10 cellular contexts compared by ENCODE assay signal in the genomic region with DNA sequence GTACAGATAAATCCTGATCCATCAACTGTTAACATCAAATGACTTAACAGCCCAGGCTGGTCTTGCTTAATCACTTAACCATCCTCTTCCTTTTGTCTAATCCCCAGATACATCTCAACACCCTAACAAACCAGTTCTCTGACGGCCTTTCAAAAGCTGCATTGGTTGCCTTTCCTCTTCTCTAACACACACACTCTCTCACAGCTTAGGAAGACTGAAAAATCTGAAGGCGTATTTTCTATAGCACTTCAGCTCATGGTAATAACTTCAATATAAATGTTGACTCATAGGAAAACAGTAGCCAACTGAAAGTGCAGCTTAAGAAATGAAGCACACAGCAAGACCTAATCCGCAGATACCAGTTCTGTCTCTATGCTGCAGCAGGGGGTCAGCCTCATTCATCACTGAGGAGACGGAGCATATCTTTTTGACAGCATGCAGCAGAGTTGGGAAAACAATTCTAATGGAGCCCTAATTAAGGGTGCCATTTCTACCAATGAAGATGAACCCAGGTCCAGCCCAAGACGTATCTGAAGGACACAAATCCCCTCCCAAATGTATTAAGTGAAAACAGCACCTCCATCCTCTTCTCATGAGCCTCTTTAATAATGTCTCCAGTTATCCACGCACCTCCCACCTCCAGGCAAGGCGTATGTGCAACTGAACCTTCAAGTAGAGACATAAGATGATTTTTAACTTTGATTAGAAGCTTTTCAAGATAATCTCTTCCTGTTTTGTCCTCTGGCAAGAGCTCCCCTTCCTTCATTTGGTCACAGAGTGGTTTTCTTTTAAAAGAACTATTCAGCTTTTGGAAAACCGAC.
DNase-seq lines count a peak whose midpoint lies in the region; ATAC-seq, FAIRE-seq and TF ChIP-seq lines count a peak whose summit lies in the region.
"Had no signal": no experiment of that assay in that cellular context is flagged by ENCODE, and none has a peak within 500 bp of the region (broad histone marks: within the 10 kb centered on the region; RNA-seq: fewer than 3 reads in every experiment).

No MANE protein-coding gene starts in this region.

- H3K9me3 ChIP-seq in SK-N-MC (ENCODE audit: low read depth, low read length): no peaks in the 10 kb centered on the region
- no peaks in the 10 kb centered on the region for H3K9me3 ChIP-seq in pancreas

- H3K4me3 ChIP-seq in SK-N-MC (peak overlapping the region; percentile 66), pancreas (peak overlapping the region in 1 of 4 donors; percentile 17)

- no peak for FAIRE-seq in pancreas (lab: Jason Lieb, UNC)

- H3K4me1 ChIP-seq in pancreas: peaks cover 0 to 8% (median 0%) of the 10 kb centered on the region in 3 donors

- ATAC-seq in GM19324 (IDR thresholded peaks at IDR 0.05; ENCODE audit: low FRiP score, unreplicated experiment) (peak; percentile 24), HG02870 (IDR thresholded peaks at IDR 0.05; ENCODE audit: unreplicated experiment) (peak; percentile 14), pancreas (no peak)

- no peak overlapping the region for H3K9ac ChIP-seq in SK-N-MC (ENCODE audit: insufficient read length)

- no peaks in the 10 kb centered on the region for H3K27me3 ChIP-seq in pancreas

- peak overlapping the region; percentile 69; the same call in 1 of the 2 replicates for H3K27ac ChIP-seq in SK-N-MC
- H3K27ac ChIP-seq in pancreas: peak overlapping the region in 2 of 4 donors; percentile 60 to 80

- TF ChIP-seq CTCF in pancreas (IDR thresholded peaks at IDR 0.05): no peak

- intact Hi-C loops in pancreas (cut with DNase I): no loop called here

- H3K36me3 ChIP-seq in SK-N-MC (ENCODE audit: insufficient read depth, low read length) (no peaks in the 10 kb centered on the region), pancreas (no peaks in the 10 kb centered on the region)

- WGBS in pancreas, 2 donors: 64 to 66% methylated on average over 8 of the region's 8 CpGs

- DNase-seq in SK-N-MC (ENCODE audit: low read depth, low spot score) (peak; percentile 40), left kidney (ENCODE audit: low read depth, low spot score) (peak; percentile 26), medulla oblongata (ENCODE audit: extremely low spot score) (no peak), hypothalamus (lab: John Stamatoyannopoulos, UW) (no peak), DMS153 (lab: John Stamatoyannopoulos, UW) (no peak), pancreas (no peak)
- DNase-seq: activated B cell treated with CpG ODN at 0.5 μM for 24 hours; central memory CD4-positive, alpha-beta T cell had no signal

Comparison
In these comparisons a context has a peak if more than half of its experiments do, and no peak if none do; other contexts are left out.
1. ATAC-seq: peak in GM19324 (single experiment) and HG02870 (single experiment); none in pancreas (0 of 4).
2. DNase-seq: peak in SK-N-MC (single experiment) and left kidney (single experiment); none in medulla oblongata (single experiment), hypothalamus (0 of 51), DMS153 (single experiment) and pancreas (0 of 6).